In genomic region chr1:40160806-40161124, GRCh38 we compare ENCODE assay signal across 2 cellular contexts.
A peak's percentile ranks its signal among the peaks of the same experiment; 100 is the strongest.
TF ChIP-seq lines count a peak whose summit lies in the region.

No MANE protein-coding gene starts in this region.

TF ChIP-seq in K562, 482 proteins besides CTCF, POLR2A, EP300 and RAD21 (continues in another document):
- TF ChIP-seq ELK1 (CRISPR knock-in tag; IDR thresholded peaks at IDR 0.05) (no peak), CHAMP1 (IDR thresholded peaks at IDR 0.05) (no peak), AFF1 (IDR thresholded peaks at IDR 0.05; ENCODE audit: low read depth in 1 of 2, partially characterized antibody in 2 of 2) (peak in 1 of 2 experiments; percentile 55), ZFP36 (IDR thresholded peaks at IDR 0.05; ENCODE audit: low read depth, low read length, partially characterized antibody) (no peak), ZNF384 (IDR thresholded peaks at IDR 0.05; ENCODE audit: low read depth, low read length) (no peak), EHMT2 (IDR thresholded peaks at IDR 0.05) (0 out of 2 replicates have a peak, but pooled peaks have one; percentile 28), SIN3B (IDR thresholded peaks at IDR 0.05; ENCODE audit: low read depth) (no peak), ZNF76 (CRISPR knock-in tag; IDR thresholded peaks at IDR 0.05; ENCODE audit: borderline replicate concordance) (no peak), DNMT1 (IDR thresholded peaks at IDR 0.05) (0 out of 2 replicates have a peak, but pooled peaks have one; percentile 27), FOXJ3 (CRISPR knock-in tag; IDR thresholded peaks at IDR 0.05) (no peak), CREBBP (IDR thresholded peaks at IDR 0.05; ENCODE audit: low read depth, low read length) (no peak), MLLT1 (IDR thresholded peaks at IDR 0.05) (no peak), KLF13 (tag; IDR thresholded peaks at IDR 0.05; ENCODE audit: borderline replicate concordance, low read depth) (no peak)

TF ChIP-seq in HepG2, 621 proteins besides CTCF, POLR2A, EP300 and RAD21:
- TF ChIP-seq TOPORS (CRISPR knock-in tag; IDR thresholded peaks at IDR 0.05) (no peak), RNF219 (CRISPR knock-in tag; IDR thresholded peaks at IDR 0.05) (no peak), ATM (IDR thresholded peaks at IDR 0.05; ENCODE audit: borderline replicate concordance) (no peak), ZNF143 (CRISPR knock-in tag; IDR thresholded peaks at IDR 0.05) (no peak), ZBTB4 (CRISPR knock-in tag; IDR thresholded peaks at IDR 0.05; ENCODE audit: borderline replicate concordance) (no peak), MED13 (CRISPR knock-in tag; IDR thresholded peaks at IDR 0.05) (no peak), PHB2 (IDR thresholded peaks at IDR 0.05; ENCODE audit: partially characterized antibody) (no peak), ZNF3 (CRISPR knock-in tag; IDR thresholded peaks at IDR 0.05) (no peak), CCDC6 (CRISPR knock-in tag; IDR thresholded peaks at IDR 0.05) (no peak), ZNF569 (CRISPR knock-in tag; IDR thresholded peaks at IDR 0.05; ENCODE audit: borderline replicate concordance) (no peak), ZNF512B (CRISPR knock-in tag; IDR thresholded peaks at IDR 0.05; ENCODE audit: borderline replicate concordance) (no peak), PRMT3 (CRISPR knock-in tag; IDR thresholded peaks at IDR 0.05; ENCODE audit: borderline replicate concordance, low read depth) (0 out of 2 replicates have a peak, but pooled peaks have one; percentile 32), NFYB (CRISPR knock-in tag; IDR thresholded peaks at IDR 0.05) (no peak), ZFP82 (CRISPR knock-in tag; IDR thresholded peaks at IDR 0.05; ENCODE audit: borderline replicate concordance) (0 out of 2 replicates have a peak, but pooled peaks have one; percentile 17), SNAPC4 (CRISPR knock-in tag; IDR thresholded peaks at IDR 0.05) (0 out of 2 replicates have a peak, but pooled peaks have one; percentile 3), ZSCAN20 (CRISPR knock-in tag; IDR thresholded peaks at IDR 0.05; ENCODE audit: borderline replicate concordance) (no peak), ZNF605 (CRISPR knock-in tag; IDR thresholded peaks at IDR 0.05) (no peak), ZNF367 (CRISPR knock-in tag; IDR thresholded peaks at IDR 0.05; ENCODE audit: borderline replicate concordance) (no peak), ATRX (CRISPR knock-in tag; IDR thresholded peaks at IDR 0.05; ENCODE audit: borderline replicate concordance) (peak; percentile 75; the same call in 1 of the 2 replicates), ZBTB8A (CRISPR knock-in tag; IDR thresholded peaks at IDR 0.05; ENCODE audit: borderline replicate concordance, low read depth) (0 out of 2 replicates have a peak, but pooled peaks have one; percentile 7), WIZ (CRISPR knock-in tag; IDR thresholded peaks at IDR 0.05) (no peak), ARID5B (CRISPR knock-in tag; IDR thresholded peaks at IDR 0.05) (no peak), ZNF776 (CRISPR knock-in tag; IDR thresholded peaks at IDR 0.05) (no peak), TRIM24 (CRISPR knock-in tag; IDR thresholded peaks at IDR 0.05) (no peak), ATF7-NPFF (CRISPR knock-in tag; IDR thresholded peaks at IDR 0.05; ENCODE audit: low read depth) (no peak), HMG20A (CRISPR knock-in tag; IDR thresholded peaks at IDR 0.05; ENCODE audit: borderline replicate concordance) (no peak)
